20 cellular contexts compared by ENCODE assay signal in the genomic region with DNA sequence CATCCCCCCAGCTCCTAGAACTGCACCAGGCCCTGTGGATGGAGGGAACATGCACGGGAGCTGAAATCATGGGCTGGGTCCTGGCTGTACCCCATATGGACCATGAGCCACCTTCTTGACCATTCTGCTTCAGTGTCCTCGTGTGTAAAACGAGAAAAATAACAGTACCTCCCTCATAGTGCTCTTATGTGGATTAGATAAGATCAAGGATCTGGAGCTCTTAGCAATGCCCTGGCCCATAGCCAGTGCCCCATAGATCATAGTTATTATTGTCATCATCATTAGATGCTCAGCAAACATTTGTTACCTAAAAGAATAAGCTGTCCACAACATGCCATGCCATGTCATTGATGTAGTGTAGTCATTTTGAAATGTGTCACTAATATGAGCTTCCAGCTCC.
DNase-seq lines count a peak whose midpoint lies in the region; ATAC-seq and TF ChIP-seq lines count a peak whose summit lies in the region.
"Had no signal": no experiment of that assay in that cellular context is flagged by ENCODE, and none has a peak within 500 bp of the region (broad histone marks: within the 10 kb centered on the region; RNA-seq: fewer than 3 reads in every experiment).

No MANE protein-coding gene starts in this region.

- H3K4me3 Mint-ChIP-seq in activated naive CD8-positive, alpha-beta T cell treated with anti-CD3 and anti-CD28 coated beads, Interleukin-2, amount 10 ng/mL, durations not matched to agents 7 days and 5 days, result no peak overlapping the region
- no peak overlapping the region for H3K4me3 Mint-ChIP-seq in activated naive CD8-positive, alpha-beta T cell treated with anti-CD3 and anti-CD28 coated beads for 36 hours
- H3K4me3 Mint-ChIP-seq in activated CD8-positive, alpha-beta T cell treated with anti-CD3 and anti-CD28 coated beads for 36 hours, result no peak overlapping the region
- H3K4me3 Mint-ChIP-seq: GM23338, HFFc6 had no signal

- WGBS in testis, 2 donors, result 54 to 57% methylated on average over 3 of the region's 3 CpGs

- H3K27ac Mint-ChIP-seq in activated naive CD8-positive, alpha-beta T cell treated with anti-CD3 and anti-CD28 coated beads, Interleukin-2, amount 10 ng/mL, durations not matched to agents 7 days and 5 days, result peak overlapping the region; percentile 38
- H3K27ac Mint-ChIP-seq in activated naive CD8-positive, alpha-beta T cell treated with anti-CD3 and anti-CD28 coated beads for 36 hours, result no peak overlapping the region
- H3K27ac Mint-ChIP-seq in activated CD8-positive, alpha-beta T cell treated with anti-CD3 and anti-CD28 coated beads for 36 hours, result peak overlapping the region; percentile 23
- H3K27ac Mint-ChIP-seq: GM23338, HFFc6 had no signal

- H3K9me3 ChIP-seq in subcutaneous abdominal adipose tissue (ENCODE audit: control insufficient read depth in 5 of 5, low read length in 5 of 5) (no peaks in the 10 kb centered on the region), breast epithelium (no peaks in the 10 kb centered on the region), testis (no peaks in the 10 kb centered on the region)
- H3K9me3 ChIP-seq: esophagus squamous epithelium, left lung, upper lobe of left lung had no signal

- no peak overlapping the region for H3K4me3 ChIP-seq in subcutaneous abdominal adipose tissue (ENCODE audit: low read depth in 1 of 5, low read length in 5 of 5)
- no peak overlapping the region for H3K4me3 ChIP-seq in breast epithelium
- H3K4me3 ChIP-seq in testis, result no peak overlapping the region
- H3K4me3 ChIP-seq: cardiac muscle cell, esophagus squamous epithelium, GM23338, left lung, skin epidermis, upper lobe of left lung had no signal

- H3K27ac ChIP-seq in subcutaneous abdominal adipose tissue (ENCODE audit: low read depth, low read length), result peak overlapping the region; percentile 54
- H3K27ac ChIP-seq in breast epithelium, result no peak overlapping the region
- no peak overlapping the region for H3K27ac ChIP-seq in testis
- H3K27ac ChIP-seq: cardiac muscle cell, esophagus squamous epithelium, left lung, skin epidermis, upper lobe of left lung had no signal

- H3K4me1 Mint-ChIP-seq in activated naive CD8-positive, alpha-beta T cell treated with anti-CD3 and anti-CD28 coated beads, Interleukin-2, amount 10 ng/mL, durations not matched to agents 7 days and 5 days, result peaks cover 2% of the 10 kb centered on the region
- H3K4me1 Mint-ChIP-seq in activated naive CD8-positive, alpha-beta T cell treated with anti-CD3 and anti-CD28 coated beads for 36 hours, result peaks cover 7% of the 10 kb centered on the region
- H3K4me1 Mint-ChIP-seq in activated CD8-positive, alpha-beta T cell treated with anti-CD3 and anti-CD28 coated beads for 36 hours (ENCODE audit: low read depth), result peaks cover 4% of the 10 kb centered on the region
- H3K4me1 Mint-ChIP-seq: GM23338 had no signal

- no peaks in the 10 kb centered on the region for H3K9me3 Mint-ChIP-seq in activated naive CD8-positive, alpha-beta T cell treated with anti-CD3 and anti-CD28 coated beads, Interleukin-2, amount 10 ng/mL, durations not matched to agents 7 days and 5 days
- no peaks in the 10 kb centered on the region for H3K9me3 Mint-ChIP-seq in activated naive CD8-positive, alpha-beta T cell treated with anti-CD3 and anti-CD28 coated beads for 36 hours
- H3K9me3 Mint-ChIP-seq in activated CD8-positive, alpha-beta T cell treated with anti-CD3 and anti-CD28 coated beads for 36 hours, result no peaks in the 10 kb centered on the region
- H3K9me3 Mint-ChIP-seq: GM23338, HFFc6 had no signal

- peaks cover 13% of the 10 kb centered on the region for H3K36me3 Mint-ChIP-seq in activated naive CD8-positive, alpha-beta T cell treated with anti-CD3 and anti-CD28 coated beads, Interleukin-2, amount 10 ng/mL, durations not matched to agents 7 days and 5 days
- peaks cover 16% of the 10 kb centered on the region for H3K36me3 Mint-ChIP-seq in activated naive CD8-positive, alpha-beta T cell treated with anti-CD3 and anti-CD28 coated beads for 36 hours
- peaks cover 35% of the 10 kb centered on the region for H3K36me3 Mint-ChIP-seq in activated CD8-positive, alpha-beta T cell treated with anti-CD3 and anti-CD28 coated beads for 36 hours (ENCODE audit: low read depth)

- DNase-seq in activated naive CD8-positive, alpha-beta T cell treated with anti-CD3 and anti-CD28 coated beads, Interleukin-2, amount 10 ng/mL, durations not matched to agents 7 days and 5 days, result no peak
- no peak for DNase-seq in activated naive CD8-positive, alpha-beta T cell treated with anti-CD3 and anti-CD28 coated beads for 36 hours
- DNase-seq in NCI-H2227 (lab: John Stamatoyannopoulos, UW; ENCODE audit: unreplicated experiment) (peak; percentile 32), breast epithelium (ENCODE audit: low spot score in 2 of 2) (no peak), testis (no peak)
- DNase-seq in activated CD8-positive, alpha-beta T cell treated with anti-CD3 and anti-CD28 coated beads for 36 hours, result no peak
- DNase-seq: activated effector memory CD4-positive, alpha-beta T cell treated with Interleukin-2 at 50 U/mL for 16 hours; amniotic stem cell; cortex of kidney; esophagus squamous epithelium; HFFc6; left lung; NCI-H1694 treated with DMSO at 0.1 percent for 48 hours; T-helper 1 cell; upper lobe of left lung had no signal

- no peak overlapping the region for H3K9ac ChIP-seq in subcutaneous abdominal adipose tissue (ENCODE audit: low read length in 5 of 5)

- H3K4me1 ChIP-seq in subcutaneous abdominal adipose tissue (ENCODE audit: control insufficient read depth in 5 of 5, insufficient read depth in 5 of 5, low read length in 5 of 5) (peaks cover 1 to 35% (median 15%) of the 10 kb centered on the region in 5 donors), breast epithelium (no peaks in the 10 kb centered on the region), testis (no peaks in the 10 kb centered on the region)
- H3K4me1 ChIP-seq: upper lobe of left lung had no signal

- H3K36me3 ChIP-seq in subcutaneous abdominal adipose tissue (ENCODE audit: control insufficient read depth in 5 of 5, insufficient read depth in 5 of 5, low read length in 5 of 5) (peaks cover 5 to 88% (median 79%) of the 10 kb centered on the region in 5 donors), breast epithelium (no peaks in the 10 kb centered on the region), testis (ENCODE audit: low read depth, missing control alignments) (no peaks in the 10 kb centered on the region)
- H3K36me3 ChIP-seq: cardiac muscle cell had no signal

- no peak for ATAC-seq in activated naive CD8-positive, alpha-beta T cell treated with anti-CD3 and anti-CD28 coated beads, Interleukin-2, amount 10 ng/mL, durations not matched to agents 7 days and 5 days (ENCODE audit: low read depth)
- ATAC-seq in activated CD8-positive, alpha-beta T cell treated with anti-CD3 and anti-CD28 coated beads for 36 hours, result no peak
- no peak for ATAC-seq in HG02623 (IDR thresholded peaks at IDR 0.05; ENCODE audit: unreplicated experiment)
- ATAC-seq: GM23338, left lung had no signal

- POLR2A ChIA-PET in activated naive CD8-positive, alpha-beta T cell treated with anti-CD3 and anti-CD28 coated beads, Interleukin-2, amount 10 ng/mL, durations not matched to agents 7 days and 5 days (lab: Charles Lee), result interaction anchor here (0.8 kb wide), 1 partner anchor 18 kb away, joined by 3 read pairs; no protein-coding TSS in a partner anchor
- POLR2A ChIA-PET in activated CD8-positive, alpha-beta T cell treated with anti-CD3 and anti-CD28 coated beads for 36 hours (lab: Charles Lee), result interaction anchor here (0.9 to 1.8 kb wide), 7 partner anchors 8 to 89 kb away, joined by 3 to 5 read pairs (median 3); a partner anchor contains a TSS

- intact Hi-C loops in activated CD8-positive, alpha-beta T cell treated with anti-CD3 and anti-CD28 coated beads for 36 hours (cut with micrococcal nuclease), result no loop called here
- intact Hi-C loops in breast epithelium (cut with DNase I; ENCODE audit: low total_unique reads), result loop anchor here (10.0 kb wide), 1 partner anchor 70 kb away; a partner anchor contains a TSS
- intact Hi-C loops in testis (cut with DNase I; ENCODE audit: low total_unique reads), result no loop called here

- no peak for TF ChIP-seq CTCF in activated CD8-positive, alpha-beta T cell treated with anti-CD3 and anti-CD28 coated beads for 36 hours (IDR thresholded peaks at IDR 0.05)
- TF ChIP-seq CTCF in breast epithelium (IDR thresholded peaks at IDR 0.05) (no peak), testis (IDR thresholded peaks at IDR 0.05) (no peak)

- CTCF ChIA-PET in activated CD8-positive, alpha-beta T cell treated with anti-CD3 and anti-CD28 coated beads for 36 hours (lab: Charles Lee), result interaction anchor here (0.6 to 9.5 kb wide), 8 partner anchors 13 to 309 kb away, joined by 4 to 188 read pairs (median 7); a partner anchor contains a TSS

- no peak for TF ChIP-seq POLR2A in breast epithelium (IDR thresholded peaks at IDR 0.05)
- TF ChIP-seq POLR2A in testis (IDR thresholded peaks at IDR 0.05), result no peak

- H3K27me3 ChIP-seq in subcutaneous abdominal adipose tissue (ENCODE audit: control insufficient read depth in 5 of 5, insufficient read depth in 4 of 5, low read length in 5 of 5), result no peaks in the 10 kb centered on the region
- H3K27me3 ChIP-seq in breast epithelium, result no peaks in the 10 kb centered on the region
- no peaks in the 10 kb centered on the region for H3K27me3 ChIP-seq in testis
- H3K27me3 ChIP-seq: cardiac muscle cell, esophagus squamous epithelium, left lung, upper lobe of left lung had no signal

- H3K27me3 Mint-ChIP-seq in activated naive CD8-positive, alpha-beta T cell treated with anti-CD3 and anti-CD28 coated beads, Interleukin-2, amount 10 ng/mL, durations not matched to agents 7 days and 5 days, result no peaks in the 10 kb centered on the region
- no peaks in the 10 kb centered on the region for H3K27me3 Mint-ChIP-seq in activated naive CD8-positive, alpha-beta T cell treated with anti-CD3 and anti-CD28 coated beads for 36 hours
- no peaks in the 10 kb centered on the region for H3K27me3 Mint-ChIP-seq in activated CD8-positive, alpha-beta T cell treated with anti-CD3 and anti-CD28 coated beads for 36 hours
